ENCODE assay signal across 10 cellular contexts in genomic region chr1:165632491-165632890, GRCh38. TPM values are rescaled to one million over a fixed set of nuclear protein-coding genes. Genes with fewer than 3 reads are reported as not detected.
DNase-seq lines count a peak whose midpoint lies in the region; ATAC-seq and TF ChIP-seq lines count a peak whose summit lies in the region.
"Had no signal": no experiment of that assay in that cellular context is flagged by ENCODE, and none has a peak within 500 bp of the region (broad histone marks: within the 10 kb centered on the region; RNA-seq: fewer than 3 reads in every experiment).

No MANE protein-coding gene starts in this region.

- H3K36me3 Mint-ChIP-seq in activated T-cell treated with anti-CD3 and anti-CD28 coated beads, Interleukin-2, amount 50 U/mL, for 72 hours (ENCODE audit: insufficient read depth in 2 of 2): peaks cover 0 to 1% of the 10 kb centered on the region in 2 donors

- peak; percentile 34 for ATAC-seq in Right ventricle myocardium superior (ENCODE audit: poor library complexity)
- no peak for ATAC-seq in left cardiac atrium
- no peak for ATAC-seq in activated T-cell treated with anti-CD3 and anti-CD28 coated beads, Interleukin-2, amount 50 U/mL, for 72 hours (replicated peaks in 1 of 2)
- ATAC-seq: effector memory CD8-positive, alpha-beta T cell had no signal

- no peak for DNase-seq in Right ventricle myocardium superior
- DNase-seq in left cardiac atrium: no peak
- DNase-seq in choroid plexus epithelial cell (ENCODE audit: low read depth): no peak
- DNase-seq in medulla oblongata (ENCODE audit: extremely low spot score): peak; percentile 43
- no peak for DNase-seq in vagina (ENCODE audit: extremely low spot score in 2 of 2)
- DNase-seq in dermis blood vessel endothelial cell: no peak
- DNase-seq in activated T-cell treated with anti-CD3 and anti-CD28 coated beads, Interleukin-2, amount 50 U/mL, for 72 hours: no peak
- DNase-seq in nucleus accumbens (lab: John Stamatoyannopoulos, UW): no peak

- intact Hi-C loops in Right ventricle myocardium superior (cut with DNase I) (no loop called here), left cardiac atrium (cut with DNase I) (loop anchor here in 1 of 2 donors (5.0 kb wide), 1 partner anchor 65 kb away; the partner anchor contains the start of gene ALDH9A1), vagina (cut with DNase I) (no loop called here)

- H3K27ac Mint-ChIP-seq in activated T-cell treated with anti-CD3 and anti-CD28 coated beads, Interleukin-2, amount 50 U/mL, for 72 hours: no peak overlapping the region

- H3K4me1 ChIP-seq in vagina: peaks cover 53% of the 10 kb centered on the region

- TF ChIP-seq CTCF in choroid plexus epithelial cell (conservative IDR thresholded peaks at IDR 0.05; ENCODE audit: low read depth, low read length) (no peak), vagina (IDR thresholded peaks at IDR 0.05) (no peak)

- peak overlapping the region; percentile 77 for H3K4me3 ChIP-seq in choroid plexus epithelial cell (ENCODE audit: low read depth, low read length)
- peak overlapping the region; percentile 78 to 92 for H3K4me3 ChIP-seq in vagina

- no peaks in the 10 kb centered on the region for H3K27me3 Mint-ChIP-seq in activated T-cell treated with anti-CD3 and anti-CD28 coated beads, Interleukin-2, amount 50 U/mL, for 72 hours (ENCODE audit: low read depth)
- H3K27me3 Mint-ChIP-seq: effector memory CD8-positive, alpha-beta T cell had no signal

- H3K27ac ChIP-seq in vagina: peak overlapping the region; percentile 93

- H3K4me1 Mint-ChIP-seq in activated T-cell treated with anti-CD3 and anti-CD28 coated beads, Interleukin-2, amount 50 U/mL, for 72 hours (ENCODE audit: low read depth): peaks cover 27% of the 10 kb centered on the region

- H3K9me3 ChIP-seq in vagina: no peaks in the 10 kb centered on the region

- no peak for TF ChIP-seq POLR2A in vagina (IDR thresholded peaks at IDR 0.05)

- H3K27me3 ChIP-seq in vagina: no peaks in the 10 kb centered on the region

- H3K9me3 Mint-ChIP-seq in activated T-cell treated with anti-CD3 and anti-CD28 coated beads, Interleukin-2, amount 50 U/mL, for 72 hours: no peaks in the 10 kb centered on the region
- H3K9me3 Mint-ChIP-seq: effector memory CD8-positive, alpha-beta T cell; IgD-negative memory B cell had no signal

- H3K4me3 Mint-ChIP-seq in activated T-cell treated with anti-CD3 and anti-CD28 coated beads, Interleukin-2, amount 50 U/mL, for 72 hours: peak overlapping the region in 1 of 2 donors; percentile 26
- H3K4me3 Mint-ChIP-seq: effector memory CD8-positive, alpha-beta T cell had no signal

- H3K36me3 ChIP-seq in vagina: no peaks in the 10 kb centered on the region

RNA-seq across cellular contexts. Expression of gene MGST3, which starts 1.5 kb away (rescaled TPM):
- 601 TPM for total RNA-seq in Right ventricle myocardium superior
- 100 to 1,000 TPM; 436 to 446 TPM for total RNA-seq in left cardiac atrium
- total RNA-seq in vagina: 176 TPM
- total RNA-seq in dermis blood vessel endothelial cell: 103 and 166 TPM in 2 replicates
- total RNA-seq in activated T-cell treated with anti-CD3 and anti-CD28 coated beads, Interleukin-2, amount 50 U/mL, for 72 hours: 10 to 100 TPM; 32.9 to 48.5 TPM
